Comparison of ENCODE assay signal across 8 cellular contexts in genomic region chr2:44360749-44361329, GRCh38. TPM values are rescaled to one million over a fixed set of nuclear protein-coding genes. Genes with fewer than 3 reads are reported as not detected.
DNase-seq lines count a peak whose midpoint lies in the region; ATAC-seq and TF ChIP-seq lines count a peak whose summit lies in the region.

No MANE protein-coding gene starts in this region.

- no peaks in the 10 kb centered on the region for H3K4me1 ChIP-seq in BE2C
- H3K4me1 ChIP-seq in testis: no peaks in the 10 kb centered on the region

- H3K36me3 ChIP-seq in BE2C: no peaks in the 10 kb centered on the region
- H3K36me3 ChIP-seq in testis (ENCODE audit: low read depth, missing control alignments): no peaks in the 10 kb centered on the region

- TF ChIP-seq POLR2A in lower leg skin (IDR thresholded peaks at IDR 0.05): no peak
- no peak for TF ChIP-seq POLR2A in testis (IDR thresholded peaks at IDR 0.05)

- H3K27me3 ChIP-seq in BE2C: no peaks in the 10 kb centered on the region
- no peaks in the 10 kb centered on the region for H3K27me3 ChIP-seq in testis

- WGBS in lower leg skin, 2 donors: 1 to 4% methylated on average over 19 of the region's 19 CpGs
- 0 to 1% methylated on average over 19 of the region's 19 CpGs for WGBS in testis, 2 donors

- peak; percentile 16 for ATAC-seq in GM21529 (IDR thresholded peaks at IDR 0.05; ENCODE audit: unreplicated experiment)
- no peak for ATAC-seq in GM18870 (IDR thresholded peaks at IDR 0.05; ENCODE audit: unreplicated experiment)

- peak; percentile 30 for DNase-seq in BE2C
- DNase-seq in NCI-H69 (lab: John Stamatoyannopoulos, UW): peak; percentile 64
- DNase-seq in caudate nucleus (lab: John Stamatoyannopoulos, UW): peak in 8 of 61 donors; percentile 9 to 75 (median 44)
- DNase-seq in lower leg skin (ENCODE audit: low spot score in 2 of 2): peak in 1 of 2 donors; percentile 20
- no peak for DNase-seq in testis
- no peak for DNase-seq in HPDE6-E6E7 (ENCODE audit: extremely low spot score)

- intact Hi-C loops in lower leg skin (cut with DNase I; ENCODE audit: low total_unique reads): no loop called here
- intact Hi-C loops in testis (cut with DNase I; ENCODE audit: low total_unique reads): no loop called here

- H3K9me3 ChIP-seq in BE2C (no peaks in the 10 kb centered on the region), testis (no peaks in the 10 kb centered on the region)

- H3K4me3 ChIP-seq in BE2C (ENCODE audit: low read depth, low read length): peak overlapping the region; percentile 97
- peak overlapping the region; percentile 68 for H3K4me3 ChIP-seq in lower leg skin (ENCODE audit: low read depth, poor library complexity, severe bottlenecking)
- H3K4me3 ChIP-seq in testis: peak overlapping the region; percentile 74 to 92

- peak overlapping the region; percentile 100 for H3K27ac ChIP-seq in caudate nucleus (ENCODE audit: low read depth, low read length)
- H3K27ac ChIP-seq in testis: peak overlapping the region; percentile 98 to 99

- TF ChIP-seq CTCF in BE2C (IDR thresholded peaks at IDR 0.05; ENCODE audit: low read depth, low read length) (no peak), lower leg skin (IDR thresholded peaks at IDR 0.05) (no peak), testis (IDR thresholded peaks at IDR 0.05) (no peak)

RNA-seq across cellular contexts. Expression of gene PREPL, which starts 0.5 kb away (rescaled TPM):
- polyA plus RNA-seq in BE2C (2012; ENCODE audit: insufficient read depth, insufficient read length, low read depth): 83.2 TPM
- total RNA-seq in lower leg skin (10 to 100 TPM; 16.9 to 26.1 (median 22.5) TPM), testis (10 to 100 TPM; 59.6 to 65.3 TPM)
- 47.8 TPM for polyA plus RNA-seq in testis (ENCODE audit: insufficient read depth, low read depth, low replicate concordance)

RNA-seq across cellular contexts. Expression of gene CAMKMT, which starts 0.9 kb away (rescaled TPM):
- polyA plus RNA-seq in BE2C (2012; ENCODE audit: insufficient read depth, insufficient read length, low read depth): 13.3 TPM
- 10 to 100 TPM in 2 of 4 donors, 1 to 10 TPM in 2; 4.2 to 18.3 (median 9.8) TPM for total RNA-seq in lower leg skin
- total RNA-seq in testis: 10 to 100 TPM; 15.9 to 18.5 TPM
- 21.2 TPM for polyA plus RNA-seq in testis (ENCODE audit: insufficient read depth, low read depth, low replicate concordance)

Comparison
In these comparisons a context has a peak if more than half of its experiments do, and no peak if none do; other contexts are left out.
1. DNase-seq: peak in BE2C (single experiment) and NCI-H69 (single experiment); none in testis (single experiment) and HPDE6-E6E7 (single experiment).
2. Peak in every context shown above with its lines, with median percentiles within 50 percentile points of each other: H3K4me3 ChIP-seq.